12 cellular contexts compared by ENCODE assay signal in genomic region chr14:91004987-91005386, GRCh38. TPM values are rescaled to one million over a fixed set of nuclear protein-coding genes. Genes with fewer than 3 reads are reported as not detected.
DNase-seq lines count a peak whose midpoint lies in the region; ATAC-seq and TF ChIP-seq lines count a peak whose summit lies in the region.
"Had no signal": no experiment of that assay in that cellular context is flagged by ENCODE, and none has a peak within 500 bp of the region (broad histone marks: within the 10 kb centered on the region; RNA-seq: fewer than 3 reads in every experiment).

No MANE protein-coding gene starts in this region.

- no peak for TF ChIP-seq CTCF in gastroesophageal sphincter (IDR thresholded peaks at IDR 0.05)
- TF ChIP-seq CTCF in sigmoid colon (IDR thresholded peaks at IDR 0.05), result no peak

- H3K27me3 ChIP-seq in gastroesophageal sphincter, result no peaks in the 10 kb centered on the region
- H3K27me3 ChIP-seq in sigmoid colon, result no peaks in the 10 kb centered on the region
- H3K27me3 ChIP-seq in GM23248 (replicated peaks; ENCODE audit: insufficient read depth), result no peaks in the 10 kb centered on the region
- H3K27me3 ChIP-seq in H7 (ENCODE audit: control insufficient read depth, insufficient read depth, low read length), result no peaks in the 10 kb centered on the region
- H3K27me3 ChIP-seq: BLaER1 treated with 17β-estradiol and CSF1 and Interleukin-3, amounts not matched to agents 10 nM and 100 nM had no signal

- H3F3A ChIP-seq in GM23248 (ENCODE audit: insufficient read depth), result no peaks in the 10 kb centered on the region

- H3K36me3 ChIP-seq in gastroesophageal sphincter (no peaks in the 10 kb centered on the region), sigmoid colon (no peaks in the 10 kb centered on the region), GM23248 (ENCODE audit: low read depth) (no peaks in the 10 kb centered on the region), H7 (replicated peaks; ENCODE audit: control insufficient read depth, insufficient read depth, low read length) (no peaks in the 10 kb centered on the region)
- H3K36me3 ChIP-seq: BLaER1 treated with 17β-estradiol and CSF1 and Interleukin-3, amounts not matched to agents 10 nM and 100 nM; HAP-1 had no signal

- no peaks in the 10 kb centered on the region for H4K20me1 ChIP-seq in GM23248 (ENCODE audit: insufficient read depth)
- H4K20me1 ChIP-seq: BLaER1 treated with 17β-estradiol and CSF1 and Interleukin-3, amounts not matched to agents 10 nM and 100 nM had no signal

- TF ChIP-seq POLR2A in gastroesophageal sphincter (IDR thresholded peaks at IDR 0.05) (no peak), sigmoid colon (IDR thresholded peaks at IDR 0.05) (no peak)

- H3K9me3 ChIP-seq in gastroesophageal sphincter (no peaks in the 10 kb centered on the region), sigmoid colon (no peaks in the 10 kb centered on the region), GM23248 (ENCODE audit: low read depth) (no peaks in the 10 kb centered on the region)
- H3K9me3 ChIP-seq: BLaER1 treated with 17β-estradiol and CSF1 and Interleukin-3, amounts not matched to agents 10 nM and 100 nM; HAP-1 had no signal

- no peak overlapping the region for H3K4me2 ChIP-seq in GM23248 (ENCODE audit: unreplicated experiment)
- H3K4me2 ChIP-seq: BLaER1 treated with 17β-estradiol and CSF1 and Interleukin-3, amounts not matched to agents 10 nM and 100 nM had no signal

- TF ChIP-seq EP300 in gastroesophageal sphincter (IDR thresholded peaks at IDR 0.05) (no peak), sigmoid colon (IDR thresholded peaks at IDR 0.05) (no peak)

- no peak for ATAC-seq in gastroesophageal sphincter
- ATAC-seq: CD8-positive, alpha-beta T cell had no signal

- no peaks in the 10 kb centered on the region for H3K79me2 ChIP-seq in GM23248 (ENCODE audit: insufficient read depth)

- H3K4me3 ChIP-seq in gastroesophageal sphincter (no peak overlapping the region), sigmoid colon (no peak overlapping the region), GM23248 (no peak overlapping the region), H7 (ENCODE audit: insufficient read depth, low read depth, low read length) (no peak overlapping the region)
- H3K4me3 ChIP-seq: BLaER1 treated with 17β-estradiol and CSF1 and Interleukin-3, amounts not matched to agents 10 nM and 100 nM; HAP-1 had no signal

- DNase-seq in NCI-H446 treated with DMSO at 0.1 percent for 48 hours (lab: John Stamatoyannopoulos, UW) (peak; percentile 36), dedifferentiated amniotic fluid mesenchymal stem cell (ENCODE audit: extremely low spot score) (peak; percentile 20), sigmoid colon (no peak), NCI-H2171 treated with DMSO at 0.1 percent for 48 hours (lab: John Stamatoyannopoulos, UW) (no peak), GM23248 (no peak), H7 (no peak)
- DNase-seq: CD8-positive, alpha-beta T cell; DMS79 treated with DMSO at 0.1 percent for 48 hours; GF-D8 had no signal

- H2AFZ ChIP-seq in GM23248, result no peak overlapping the region

- H3K27ac ChIP-seq in gastroesophageal sphincter (peak overlapping the region; percentile 34 to 68 (median 57)), sigmoid colon (peak overlapping the region in 3 of 4 donors; percentile 48 to 50 (median 49)), GM23248 (no peak overlapping the region)
- H3K27ac ChIP-seq: BLaER1 treated with 17β-estradiol and CSF1 and Interleukin-3, amounts not matched to agents 10 nM and 100 nM had no signal

- in situ Hi-C loops in GM23248 (cut with MboI), result no loop called here

- intact Hi-C loops in sigmoid colon (cut with DNase I), result no loop called here

- H3K9me2 ChIP-seq in GM23248 (ENCODE audit: insufficient read depth), result no peaks in the 10 kb centered on the region

- H3K4me1 ChIP-seq in gastroesophageal sphincter, result peaks cover 0 to 65% (median 20%) of the 10 kb centered on the region in 3 donors
- peaks cover 0 to 47% (median 34%) of the 10 kb centered on the region in 4 donors for H3K4me1 ChIP-seq in sigmoid colon
- H3K4me1 ChIP-seq in GM23248 (ENCODE audit: insufficient read depth), result no peaks in the 10 kb centered on the region

- no peak overlapping the region for H3K9ac ChIP-seq in GM23248
- H3K9ac ChIP-seq: BLaER1 treated with 17β-estradiol and CSF1 and Interleukin-3, amounts not matched to agents 10 nM and 100 nM had no signal

RNA-seq across cellular contexts. Expression of gene RPS6KA5, which starts 55.5 kb away (rescaled TPM):
- total RNA-seq in gastroesophageal sphincter, result 10 to 100 TPM; 30.8 to 48.6 (median 36.6) TPM
- 10 to 100 TPM; 18.2 to 36.4 (median 25.9) TPM for total RNA-seq in sigmoid colon
- 1 to 10 TPM; 3.6 to 7.3 (median 6.2) TPM for polyA plus RNA-seq in sigmoid colon
- total RNA-seq in GM23248 (2014; rRNA removed; shearing (Covaris generic)), result under 0.01 and 1.2 TPM in 2 replicates
- 0.54 and 0.61 TPM in 2 replicates for polyA plus RNA-seq in GM23248 (2016; fragmentation: Nextera tagmentation; extraction: Ambion mirVana)
- 1.1 and 1.9 TPM in 2 replicates for total RNA-seq in H7 (2014; rRNA removed; shearing (Covaris generic))

Comparison
In these comparisons a context has a peak if more than half of its experiments do, and no peak if none do; other contexts are left out.
1. DNase-seq: peak in NCI-H446 treated with DMSO at 0.1 percent for 48 hours (single experiment) and dedifferentiated amniotic fluid mesenchymal stem cell (single experiment); none in sigmoid colon (single experiment), NCI-H2171 treated with DMSO at 0.1 percent for 48 hours (single experiment), GM23248 (single experiment) and H7 (single experiment).